In genomic region chr12:130966443-130967030, GRCh38 we compare ENCODE assay signal across 23 cellular contexts. TPM values are rescaled to one million over a fixed set of nuclear protein-coding genes. Genes with fewer than 3 reads are reported as not detected.
"Had no signal": no experiment of that assay in that cellular context is flagged by ENCODE, and none has a peak within 500 bp of the region (broad histone marks: within the 10 kb centered on the region; RNA-seq: fewer than 3 reads in every experiment).

No MANE protein-coding gene starts in this region.

- H3K4me2 ChIP-seq: hepatocyte had no signal

- H3K36me3 Mint-ChIP-seq: activated naive CD8-positive, alpha-beta T cell treated with anti-CD3 and anti-CD28 coated beads for 36 hours; brain; WTC11 had no signal

- H3K27ac ChIP-seq: colonic mucosa, esophagus muscularis mucosa, hepatocyte, left ventricle myocardium inferior, psoas muscle, stomach, thoracic aorta, uterus had no signal

- H3K9me3 Mint-ChIP-seq: activated CD4-positive, alpha-beta memory T cell treated with anti-CD3 and anti-CD28 coated beads, Interleukin-2, amount 10 ng/mL, durations not matched to agents 7 days and 5 days; activated naive CD8-positive, alpha-beta T cell treated with anti-CD3 and anti-CD28 coated beads for 36 hours; activated T-cell treated with anti-CD3 and anti-CD28 coated beads, Interleukin-2, amount 50 U/mL, for 24 hours; nephron had no signal

- DNase-seq: activated CD4-positive, alpha-beta memory T cell treated with anti-CD3 and anti-CD28 coated beads, Interleukin-2, amount 10 ng/mL, durations not matched to agents 7 days and 5 days; activated CD4-positive, alpha-beta T cell treated with anti-CD3 and anti-CD28 coated beads for 4 hours; activated effector memory CD4-positive, alpha-beta T cell treated with anti-CD3 and anti-CD28 coated beads, Interleukin-2, amount 50 U/mL, for 16 hours; activated naive CD8-positive, alpha-beta T cell treated with anti-CD3 and anti-CD28 coated beads for 36 hours; activated T-cell treated with anti-CD3 and anti-CD28 coated beads, Interleukin-2, amount 50 U/mL, for 24 hours; amygdala; central memory CD4-positive, alpha-beta T cell; colonic mucosa; effector CD4-positive, alpha-beta T cell; left ventricle myocardium inferior; mesendoderm; occipital lobe; psoas muscle; stimulated activated CD4-positive, alpha-beta T cell treated with anti-CD3 and anti-CD28 coated beads, Interleukin-1b, Interleukin-23, amount 100 ng/mL, for 48 hours; stomach had no signal

- H3K4me3 ChIP-seq: colonic mucosa, esophagus muscularis mucosa, hepatocyte, left ventricle myocardium inferior, psoas muscle, stomach, thoracic aorta, uterus had no signal

- H3K36me3 ChIP-seq: colonic mucosa, uterus had no signal

- H3K27ac Mint-ChIP-seq: activated CD4-positive, alpha-beta memory T cell treated with anti-CD3 and anti-CD28 coated beads, Interleukin-2, amount 10 ng/mL, durations not matched to agents 7 days and 5 days; activated naive CD8-positive, alpha-beta T cell treated with anti-CD3 and anti-CD28 coated beads for 36 hours; activated T-cell treated with anti-CD3 and anti-CD28 coated beads, Interleukin-2, amount 50 U/mL, for 24 hours; brain; nephron; WTC11 had no signal

- H3K27me3 Mint-ChIP-seq: activated naive CD8-positive, alpha-beta T cell treated with anti-CD3 and anti-CD28 coated beads for 36 hours had no signal

- H3K4me1 ChIP-seq: colonic mucosa, uterus had no signal

- ATAC-seq: psoas muscle, WTC11 had no signal

- H3K4me3 Mint-ChIP-seq: activated CD4-positive, alpha-beta memory T cell treated with anti-CD3 and anti-CD28 coated beads, Interleukin-2, amount 10 ng/mL, durations not matched to agents 7 days and 5 days; activated naive CD8-positive, alpha-beta T cell treated with anti-CD3 and anti-CD28 coated beads for 36 hours; activated T-cell treated with anti-CD3 and anti-CD28 coated beads, Interleukin-2, amount 50 U/mL, for 24 hours; brain; nephron; WTC11 had no signal

- H3K4me1 Mint-ChIP-seq: activated CD4-positive, alpha-beta memory T cell treated with anti-CD3 and anti-CD28 coated beads, Interleukin-2, amount 10 ng/mL, durations not matched to agents 7 days and 5 days; activated naive CD8-positive, alpha-beta T cell treated with anti-CD3 and anti-CD28 coated beads for 36 hours; WTC11 had no signal

- H3K27me3 ChIP-seq: colonic mucosa, esophagus muscularis mucosa, hepatocyte, stomach, uterus had no signal

- H3K9me3 ChIP-seq: colonic mucosa, esophagus muscularis mucosa, left ventricle myocardium inferior, psoas muscle, stomach, thoracic aorta, uterus had no signal

RNA-seq across cellular contexts. Expression of gene ADGRD1, which starts 12.8 kb away (rescaled TPM):
- total RNA-seq: glomerular endothelial cell had no signal
